In the genomic region with DNA sequence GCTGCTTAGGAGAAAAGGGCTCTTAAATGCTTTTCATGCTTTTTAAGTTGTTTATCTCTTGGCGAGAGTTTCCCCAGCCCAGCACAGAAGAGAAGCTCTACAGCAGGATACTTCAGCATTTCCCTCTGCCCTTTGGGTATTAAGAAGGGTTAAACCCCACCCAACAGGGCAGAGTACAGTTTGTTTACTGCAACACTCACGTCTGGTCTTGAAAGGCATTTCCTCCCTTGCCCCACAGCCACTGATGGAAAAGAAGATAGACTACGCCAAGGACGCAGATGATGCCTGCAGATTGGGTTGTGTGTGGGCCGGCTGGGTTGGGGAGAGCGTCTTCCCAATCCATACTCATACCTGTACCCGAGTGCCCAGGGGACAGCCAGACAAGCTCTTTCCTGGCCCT, we compare ENCODE assay signal across 24 cellular contexts.
DNase-seq lines count a peak whose midpoint lies in the region; ATAC-seq, FAIRE-seq and TF ChIP-seq lines count a peak whose summit lies in the region.
"Had no signal": no experiment of that assay in that cellular context is flagged by ENCODE, and none has a peak within 500 bp of the region (broad histone marks: within the 10 kb centered on the region; RNA-seq: fewer than 3 reads in every experiment).

No MANE protein-coding gene starts in this region.

- no peak overlapping the region for H2AFZ ChIP-seq in HepG2 (ENCODE audit: low read length)
- H2AFZ ChIP-seq: PC-9 had no signal

- no peaks in the 10 kb centered on the region for H3K79me2 ChIP-seq in HepG2 (ENCODE audit: insufficient read depth, low read length)

- no peaks in the 10 kb centered on the region for H4K20me1 ChIP-seq in HepG2 (ENCODE audit: insufficient read depth, low read length)
- H4K20me1 ChIP-seq: BLaER1 had no signal

- BruUV-seq in HepG2 (replicated peaks; lab: Mats Ljungman, UMichigan), result no TSS peak

- no peak for TF ChIP-seq POLR2A in HepG2 (IDR thresholded peaks at IDR 0.05; ENCODE audit: insufficient read depth in 1 of 2, low read depth in 2 of 2, low read length in 2 of 2)
- no peak for TF ChIP-seq POLR2A in right lobe of liver (IDR thresholded peaks at IDR 0.05)

- no peak for DNase-seq in HepG2 (ENCODE audit: low spot score)
- DNase-seq in right lobe of liver, result no peak
- peak; percentile 50 for DNase-seq in fibroblast of villous mesenchyme (ENCODE audit: low read depth)
- DNase-seq in sciatic nerve (ENCODE audit: low spot score), result no peak
- DNase-seq in hypothalamus (lab: John Stamatoyannopoulos, UW), result no peak
- no peak for DNase-seq in frontal cortex (ENCODE audit: low spot score in 2 of 2)
- DNase-seq: CD4-positive, CD25-positive, alpha-beta regulatory T cell; DMS53; EL; GF-D8; GOT3; IMR-90; KG1; MM.1S; NCI-H2029; NCI-H446 treated with DMSO at 0.1 percent for 48 hours; NCI-H526; PC-9; SJCRH30 had no signal

- intact Hi-C loops in HepG2 (cut with micrococcal nuclease; ENCODE audit: unreplicated experiment), result no loop called here
- intact Hi-C loops in right lobe of liver (cut with DNase I), result loop anchor here in 1 of 2 donors (10.0 kb wide), 1 partner anchor 186 kb away; no protein-coding TSS in a partner anchor
- intact Hi-C loops in sciatic nerve (cut with DNase I), result loop anchor here (10.0 kb wide), 1 partner anchor 196 kb away; no protein-coding TSS in a partner anchor

- H3K9me3 ChIP-seq in HepG2 (ENCODE audit: low read length) (no peaks in the 10 kb centered on the region), right lobe of liver (no peaks in the 10 kb centered on the region)
- H3K9me3 ChIP-seq: SJCRH30 had no signal

- H3K27ac ChIP-seq in HepG2 (ENCODE audit: extremely low read length, insufficient read depth, low read length), result no peak overlapping the region
- H3K27ac ChIP-seq in right lobe of liver, result no peak overlapping the region
- H3K27ac ChIP-seq: BLaER1, PC-9, SJCRH30 had no signal

- WGBS in HepG2 (ENCODE audit: low lambda C conversion rate), result 16% methylated on average over 7 of the region's 7 CpGs
- WGBS in right lobe of liver (ENCODE audit: insufficient coverage, low coverage, low lambda C conversion rate, missing lambda C conversion rate), result no CpG with 5 or more reads among the region's 7 CpGs

- no peak for FAIRE-seq in HepG2 (lab: Jason Lieb, UNC)
- no peak for FAIRE-seq in frontal cortex (lab: Jason Lieb, UNC)
- FAIRE-seq: GM12891 had no signal

- H3K27me3 ChIP-seq in HepG2 (ENCODE audit: control insufficient read depth in 1 of 2, insufficient read depth in 2 of 2, low read length in 2 of 2) (no peaks in the 10 kb centered on the region), right lobe of liver (no peaks in the 10 kb centered on the region)
- H3K27me3 ChIP-seq: BLaER1, SJCRH30 had no signal

- no peak overlapping the region for H3K4me2 ChIP-seq in HepG2 (ENCODE audit: low read depth, low read length)
- H3K4me2 ChIP-seq: BLaER1, PC-9 had no signal

- no peaks in the 10 kb centered on the region for H3K4me1 ChIP-seq in HepG2 (ENCODE audit: insufficient read depth, low read length)
- no peaks in the 10 kb centered on the region for H3K4me1 ChIP-seq in right lobe of liver
- H3K4me1 ChIP-seq: BLaER1, SJCRH30 had no signal

- no peak for TF ChIP-seq RAD21 in HepG2 (CRISPR knock-in tag; IDR thresholded peaks at IDR 0.05)

- no peak overlapping the region for H3K4me3 ChIP-seq in HepG2 (replicated peaks in 1 of 3; ENCODE audit: insufficient read depth in 1 of 3, low read depth in 2 of 3, low read length in 3 of 3)
- no peak overlapping the region for H3K4me3 ChIP-seq in right lobe of liver
- H3K4me3 ChIP-seq in fibroblast of villous mesenchyme (ENCODE audit: low read depth, low read length), result no peak overlapping the region
- H3K4me3 ChIP-seq: BLaER1, PC-9, SJCRH30 had no signal

- POLR2A ChIA-PET in HepG2 (lab: Yijun Ruan, JAX), result no interaction called here

- ATAC-seq in HepG2 (no peak; the same call in 2 of the 3 replicates), right lobe of liver (no peak), sciatic nerve (peak; percentile 51), HG03139 (IDR thresholded peaks at IDR 0.05; ENCODE audit: unreplicated experiment) (no peak)
- ATAC-seq: Right ventricle myocardium inferior, SK-N-SH treated with all-trans-retinoic acid at 6 μM for 48 hours had no signal

- in situ Hi-C loops in HepG2 (cut with HindIII; ENCODE audit: extremely low pct_ligation_motif_present, low pct_unique_long_range_greater_than_20kb), result no loop called here

- no peaks in the 10 kb centered on the region for H3K36me3 ChIP-seq in HepG2 (replicated peaks in 1 of 2; ENCODE audit: control insufficient read depth in 1 of 2, insufficient read depth in 2 of 2, low read length in 2 of 2)
- no peaks in the 10 kb centered on the region for H3K36me3 ChIP-seq in right lobe of liver
- H3K36me3 ChIP-seq: BLaER1, SJCRH30 had no signal

- H3K9ac ChIP-seq in HepG2 (ENCODE audit: insufficient read depth, low read depth, low read length), result no peak overlapping the region
- H3K9ac ChIP-seq: BLaER1 had no signal

- TF ChIP-seq CTCF in HepG2 (CRISPR knock-in tag; IDR thresholded peaks at IDR 0.05), result no peak
- TF ChIP-seq CTCF in right lobe of liver (IDR thresholded peaks at IDR 0.05), result no peak
- no peak for TF ChIP-seq CTCF in fibroblast of villous mesenchyme (IDR thresholded peaks at IDR 0.05; ENCODE audit: insufficient read depth, low read depth, low read length)

- CTCF ChIA-PET in HepG2 (lab: Yijun Ruan, JAX; ENCODE audit: low intra/inter-chr PET ratio, low total read pairs), result no interaction called here

- no peak for TF ChIP-seq EP300 in HepG2 (IDR thresholded peaks at IDR 0.05; ENCODE audit: low read depth in 2 of 2, low read length in 2 of 2)
- no peak for TF ChIP-seq EP300 in HepG2 (CRISPR knock-in tag; IDR thresholded peaks at IDR 0.05; ENCODE audit: borderline replicate concordance)

TF ChIP-seq in HepG2, 621 proteins besides CTCF, POLR2A, EP300 and RAD21:
- TF ChIP-seq ZNF652 (CRISPR knock-in tag; IDR thresholded peaks at IDR 0.05; ENCODE audit: borderline replicate concordance, low read depth) (peak; percentile 47; the same call in 1 of the 2 replicates), ZBTB39 (CRISPR knock-in tag; IDR thresholded peaks at IDR 0.05) (no peak)
TF ChIP-seq in HepG2: peak in this region for 1.
